In genomic region chr10:132229096-132229495, GRCh38 we compare ENCODE assay signal across 25 cellular contexts. TPM values are rescaled to one million over a fixed set of nuclear protein-coding genes. Genes with fewer than 3 reads are reported as not detected.
A peak's percentile ranks its signal among the peaks of the same experiment; 100 is the strongest.
DNase-seq lines count a peak whose midpoint lies in the region; ATAC-seq and TF ChIP-seq lines count a peak whose summit lies in the region.
"Had no signal": no experiment of that assay in that cellular context is flagged by ENCODE, and none has a peak within 500 bp of the region (broad histone marks: within the 10 kb centered on the region; RNA-seq: fewer than 3 reads in every experiment).

No MANE protein-coding gene starts in this region.

- CTCF ChIA-PET in CD4-positive, alpha-beta T cell (lab: Charles Lee): no interaction called here
- CTCF ChIA-PET in activated CD8-positive, alpha-beta T cell treated with anti-CD3 and anti-CD28 coated beads, Interleukin-2, amount 10 ng/mL, durations not matched to agents 7 days and 5 days (lab: Charles Lee): interaction anchor here (1.4 kb wide), 1 partner anchor 126 kb away, joined by 3 read pairs; no protein-coding TSS in a partner anchor

- TF ChIP-seq CTCF in CD4-positive, alpha-beta T cell (IDR thresholded peaks at IDR 0.05): no peak

- DNase-seq in T-helper 2 cell treated with Interferon-gamma antibody and Interleukin-4, amounts not matched to agents 5 μg/mL and 100 μg/mL, for 36 hours (ENCODE audit: low spot score): no peak
- DNase-seq in T-helper 2 cell (no peak), NK-92 (lab: John Stamatoyannopoulos, UW; ENCODE audit: unreplicated experiment) (no peak), KG1 (lab: John Stamatoyannopoulos, UW) (no peak), pons (ENCODE audit: low spot score) (no peak)
- no peak for DNase-seq in CD4-positive, alpha-beta T cell
- DNase-seq in activated CD8-positive, alpha-beta T cell treated with anti-CD3 and anti-CD28 coated beads, Interleukin-2, amount 10 ng/mL, durations not matched to agents 7 days and 5 days: no peak
- DNase-seq in natural killer cell treated with Interleukin-12 subunit alpha and Interleukin-12 subunit beta and Interleukin-15 and Interleukin-18, amount 100 ng/mL, for 72 hours (ENCODE audit: low spot score): no peak
- DNase-seq: activated effector memory CD4-positive, alpha-beta T cell treated with anti-CD3 and anti-CD28 coated beads, Interleukin-2, amount 50 U/mL, for 16 hours; amniotic stem cell; Calu3; cortex of kidney; left ventricle myocardium superior; NCI-H1417 treated with DMSO at 0.1 percent for 48 hours; NCI-H2107; NCI-H510A; NK-92 treated with Interleukin-12 subunit alpha and Interleukin-12 subunit beta, amount 100 ng/mL, for 24 hours; SIG-M5; trophoblast cell had no signal

- no peak overlapping the region for H3K4me3 Mint-ChIP-seq in T-helper 2 cell treated with Interferon-gamma antibody and Interleukin-4, amounts not matched to agents 5 μg/mL and 100 μg/mL, for 36 hours
- no peak overlapping the region for H3K4me3 Mint-ChIP-seq in CD4-positive, alpha-beta T cell
- H3K4me3 Mint-ChIP-seq in activated CD8-positive, alpha-beta T cell treated with anti-CD3 and anti-CD28 coated beads, Interleukin-2, amount 10 ng/mL, durations not matched to agents 7 days and 5 days: no peak overlapping the region
- H3K4me3 Mint-ChIP-seq in natural killer cell treated with Interleukin-12 subunit alpha and Interleukin-12 subunit beta and Interleukin-15 and Interleukin-18, amount 100 ng/mL, for 72 hours: peak overlapping the region; percentile 36
- H3K4me3 Mint-ChIP-seq: neural progenitor cell had no signal

- peaks cover 31% of the 10 kb centered on the region for H3K4me1 Mint-ChIP-seq in T-helper 2 cell treated with Interferon-gamma antibody and Interleukin-4, amounts not matched to agents 5 μg/mL and 100 μg/mL, for 36 hours (ENCODE audit: low read depth)
- H3K4me1 Mint-ChIP-seq in CD4-positive, alpha-beta T cell (ENCODE audit: low read depth): peaks cover 32% of the 10 kb centered on the region
- H3K4me1 Mint-ChIP-seq in activated CD8-positive, alpha-beta T cell treated with anti-CD3 and anti-CD28 coated beads, Interleukin-2, amount 10 ng/mL, durations not matched to agents 7 days and 5 days (ENCODE audit: low read depth): peaks cover 44% of the 10 kb centered on the region
- H3K4me1 Mint-ChIP-seq in natural killer cell treated with Interleukin-12 subunit alpha and Interleukin-12 subunit beta and Interleukin-15 and Interleukin-18, amount 100 ng/mL, for 72 hours (ENCODE audit: low read depth in 2 of 2): peaks cover 18 to 26% of the 10 kb centered on the region in 2 donors

- H3K9me3 ChIP-seq in CD4-positive, alpha-beta T cell (ENCODE audit: control insufficient read depth, low read length): no peaks in the 10 kb centered on the region
- H3K9me3 ChIP-seq: esophagus muscularis mucosa, prostate gland had no signal

- H3K9me3 Mint-ChIP-seq in T-helper 2 cell treated with Interferon-gamma antibody and Interleukin-4, amounts not matched to agents 5 μg/mL and 100 μg/mL, for 36 hours: no peaks in the 10 kb centered on the region
- H3K9me3 Mint-ChIP-seq in CD4-positive, alpha-beta T cell: no peaks in the 10 kb centered on the region
- H3K9me3 Mint-ChIP-seq in activated CD8-positive, alpha-beta T cell treated with anti-CD3 and anti-CD28 coated beads, Interleukin-2, amount 10 ng/mL, durations not matched to agents 7 days and 5 days (ENCODE audit: insufficient read depth): no peaks in the 10 kb centered on the region
- H3K9me3 Mint-ChIP-seq in natural killer cell treated with Interleukin-12 subunit alpha and Interleukin-12 subunit beta and Interleukin-15 and Interleukin-18, amount 100 ng/mL, for 72 hours: no peaks in the 10 kb centered on the region

- no peak for ATAC-seq in CD4-positive, alpha-beta T cell (ENCODE audit: poor library complexity)
- no peak for ATAC-seq in activated CD8-positive, alpha-beta T cell treated with anti-CD3 and anti-CD28 coated beads, Interleukin-2, amount 10 ng/mL, durations not matched to agents 7 days and 5 days
- no peak for ATAC-seq in natural killer cell treated with Interleukin-12 subunit alpha and Interleukin-12 subunit beta and Interleukin-15 and Interleukin-18, amount 100 ng/mL, for 72 hours

- H3K36me3 Mint-ChIP-seq in T-helper 2 cell treated with Interferon-gamma antibody and Interleukin-4, amounts not matched to agents 5 μg/mL and 100 μg/mL, for 36 hours (ENCODE audit: low read depth): no peaks in the 10 kb centered on the region
- H3K36me3 Mint-ChIP-seq in CD4-positive, alpha-beta T cell (ENCODE audit: low read depth): no peaks in the 10 kb centered on the region
- H3K36me3 Mint-ChIP-seq in activated CD8-positive, alpha-beta T cell treated with anti-CD3 and anti-CD28 coated beads, Interleukin-2, amount 10 ng/mL, durations not matched to agents 7 days and 5 days (ENCODE audit: low read depth): no peaks in the 10 kb centered on the region
- H3K36me3 Mint-ChIP-seq in natural killer cell treated with Interleukin-12 subunit alpha and Interleukin-12 subunit beta and Interleukin-15 and Interleukin-18, amount 100 ng/mL, for 72 hours: peaks cover 6% of the 10 kb centered on the region

- no peak overlapping the region for H3K27ac ChIP-seq in CD4-positive, alpha-beta T cell (ENCODE audit: low read depth, low read length)
- H3K27ac ChIP-seq: hepatocyte, KMS-11, neural progenitor cell, prostate gland had no signal

- H3K27me3 ChIP-seq in CD4-positive, alpha-beta T cell (ENCODE audit: control insufficient read depth, insufficient read depth, low read length): no peaks in the 10 kb centered on the region
- H3K27me3 ChIP-seq: esophagus muscularis mucosa, hepatocyte, neural progenitor cell had no signal

- intact Hi-C loops in CD4-positive, alpha-beta T cell (cut with DNase I, micrococcal nuclease): no loop called here

- POLR2A ChIA-PET in CD4-positive, alpha-beta T cell (lab: Charles Lee): interaction anchor here (1.1 kb wide), 1 partner anchor 217 kb away, joined by 4 read pairs; no protein-coding TSS in a partner anchor
- POLR2A ChIA-PET in activated CD8-positive, alpha-beta T cell treated with anti-CD3 and anti-CD28 coated beads, Interleukin-2, amount 10 ng/mL, durations not matched to agents 7 days and 5 days (lab: Charles Lee): no interaction called here

- H3K27ac Mint-ChIP-seq in T-helper 2 cell treated with Interferon-gamma antibody and Interleukin-4, amounts not matched to agents 5 μg/mL and 100 μg/mL, for 36 hours: peak overlapping the region; percentile 41
- H3K27ac Mint-ChIP-seq in CD4-positive, alpha-beta T cell: peak overlapping the region; percentile 88
- peak overlapping the region; percentile 77 for H3K27ac Mint-ChIP-seq in activated CD8-positive, alpha-beta T cell treated with anti-CD3 and anti-CD28 coated beads, Interleukin-2, amount 10 ng/mL, durations not matched to agents 7 days and 5 days
- H3K27ac Mint-ChIP-seq in natural killer cell treated with Interleukin-12 subunit alpha and Interleukin-12 subunit beta and Interleukin-15 and Interleukin-18, amount 100 ng/mL, for 72 hours: peak overlapping the region; percentile 79 to 91

- H3K27me3 Mint-ChIP-seq in T-helper 2 cell treated with Interferon-gamma antibody and Interleukin-4, amounts not matched to agents 5 μg/mL and 100 μg/mL, for 36 hours (ENCODE audit: low read depth): no peaks in the 10 kb centered on the region
- no peaks in the 10 kb centered on the region for H3K27me3 Mint-ChIP-seq in CD4-positive, alpha-beta T cell
- H3K27me3 Mint-ChIP-seq in activated CD8-positive, alpha-beta T cell treated with anti-CD3 and anti-CD28 coated beads, Interleukin-2, amount 10 ng/mL, durations not matched to agents 7 days and 5 days (ENCODE audit: low read depth): no peaks in the 10 kb centered on the region
- H3K27me3 Mint-ChIP-seq in natural killer cell treated with Interleukin-12 subunit alpha and Interleukin-12 subunit beta and Interleukin-15 and Interleukin-18, amount 100 ng/mL, for 72 hours: no peaks in the 10 kb centered on the region

RNA-seq across cellular contexts. Expression of gene DPYSL4, which starts 42.3 kb away (rescaled TPM):
- total RNA-seq in CD4-positive, alpha-beta T cell: under 1 TPM; 0.64 to 0.96 TPM
- 1 to 10 TPM; 1.2 to 2.2 TPM for total RNA-seq in activated CD8-positive, alpha-beta T cell treated with anti-CD3 and anti-CD28 coated beads, Interleukin-2, amount 10 ng/mL, durations not matched to agents 7 days and 5 days
- total RNA-seq in natural killer cell treated with Interleukin-12 subunit alpha and Interleukin-12 subunit beta and Interleukin-15 and Interleukin-18, amount 100 ng/mL, for 72 hours: 10 to 100 TPM in 1 of 2 donors, 1 to 10 TPM in 1; 6.5 to 19.2 TPM
- total RNA-seq: Calu3, HT1080 had no signal
